In genomic region chr11:31643831-31644230, GRCh38 we compare ENCODE assay signal across 14 cellular contexts.
DNase-seq lines count a peak whose midpoint lies in the region; ATAC-seq, FAIRE-seq and TF ChIP-seq lines count a peak whose summit lies in the region.
"Had no signal": no experiment of that assay in that cellular context is flagged by ENCODE, and none has a peak within 500 bp of the region (broad histone marks: within the 10 kb centered on the region; RNA-seq: fewer than 3 reads in every experiment).

No MANE protein-coding gene starts in this region.

- WGBS in A549 (ENCODE audit: missing lambda C conversion rate) = 8% methylated on average over 1 of the region's 1 CpG

- no peaks in the 10 kb centered on the region for H3K9me3 Mint-ChIP-seq in natural killer cell
- no peaks in the 10 kb centered on the region for H3K9me3 Mint-ChIP-seq in activated CD8-positive, alpha-beta T cell treated with anti-CD3 and anti-CD28 coated beads for 36 hours
- H3K9me3 Mint-ChIP-seq: activated T-helper 17 cell treated with anti-CD3 and anti-CD28 coated beads, Interleukin-2, amount 50 U/mL, for 72 hours; type B pancreatic cell had no signal

- H3K27ac ChIP-seq in A549 = peak overlapping the region; percentile 28 to 30; a peak in 3 of 6 replicates

- CTCF ChIA-PET in A549 (lab: Yijun Ruan, JAX) = interaction anchor here (3.3 to 6.3 kb wide), 2 partner anchors 228 to 315 kb away, joined by 18 to 65 read pairs; no protein-coding TSS in a partner anchor
- CTCF ChIA-PET in activated CD8-positive, alpha-beta T cell treated with anti-CD3 and anti-CD28 coated beads for 36 hours (lab: Charles Lee) = no interaction called here

- H3K4me2 ChIP-seq in A549 = peak overlapping the region; percentile 48

- H3K4me1 Mint-ChIP-seq in natural killer cell = no peaks in the 10 kb centered on the region
- no peaks in the 10 kb centered on the region for H3K4me1 Mint-ChIP-seq in activated CD8-positive, alpha-beta T cell treated with anti-CD3 and anti-CD28 coated beads for 36 hours (ENCODE audit: low read depth)
- H3K4me1 Mint-ChIP-seq: activated T-helper 17 cell treated with anti-CD3 and anti-CD28 coated beads, Interleukin-2, amount 50 U/mL, for 72 hours had no signal

- no peak for TF ChIP-seq EP300 in A549 (IDR thresholded peaks at IDR 0.05)

- no peak overlapping the region for H3K4me3 Mint-ChIP-seq in natural killer cell
- no peak overlapping the region for H3K4me3 Mint-ChIP-seq in activated CD8-positive, alpha-beta T cell treated with anti-CD3 and anti-CD28 coated beads for 36 hours
- H3K4me3 Mint-ChIP-seq: activated T-helper 17 cell treated with anti-CD3 and anti-CD28 coated beads, Interleukin-2, amount 50 U/mL, for 72 hours; type B pancreatic cell had no signal

- POLR2A ChIA-PET in A549 (lab: Yijun Ruan, JAX) = interaction anchor here (1.3 kb wide), 1 partner anchor 447 kb away, joined by 3 read pairs; the partner anchor contains the start of gene RCN1
- POLR2A ChIA-PET in activated CD8-positive, alpha-beta T cell treated with anti-CD3 and anti-CD28 coated beads for 36 hours (lab: Charles Lee) = no interaction called here

- TF ChIP-seq POLR2A in A549 (IDR thresholded peaks at IDR 0.05; ENCODE audit: low read length) = no peak

- no peaks in the 10 kb centered on the region for H3K36me3 Mint-ChIP-seq in natural killer cell
- H3K36me3 Mint-ChIP-seq in activated CD8-positive, alpha-beta T cell treated with anti-CD3 and anti-CD28 coated beads for 36 hours (ENCODE audit: low read depth) = no peaks in the 10 kb centered on the region
- H3K36me3 Mint-ChIP-seq: type B pancreatic cell had no signal

- intact Hi-C loops in natural killer cell (cut with micrococcal nuclease) = no loop called here
- intact Hi-C loops in activated CD8-positive, alpha-beta T cell treated with anti-CD3 and anti-CD28 coated beads for 36 hours (cut with micrococcal nuclease) = no loop called here

- no peaks in the 10 kb centered on the region for H3K9me3 ChIP-seq in A549

- FAIRE-seq in A549 (lab: Jason Lieb, UNC) = no peak
- FAIRE-seq in RCC 7860 (lab: Jason Lieb, UNC) = peak; percentile 81
- FAIRE-seq: frontal cortex had no signal

- DNase-seq in A549 (ENCODE audit: low read depth in 1 of 2, low spot score in 1 of 2) (peak; percentile 0 to 46), HS-27A (ENCODE audit: low read depth) (peak; percentile 63), RCC 7860 (ENCODE audit: low spot score) (peak; percentile 41), fibroblast of gingiva (ENCODE audit: low read depth) (peak; percentile 26), natural killer cell (no peak), KG1 (lab: John Stamatoyannopoulos, UW) (no peak), 8988T (no peak)
- DNase-seq in activated CD8-positive, alpha-beta T cell treated with anti-CD3 and anti-CD28 coated beads for 36 hours = no peak
- DNase-seq: MV-4-11, NCI-H748 treated with DMSO at 0.1 percent for 48 hours had no signal

- H3K4me3 ChIP-seq in A549 = no peak overlapping the region

- peaks cover 40% of the 10 kb centered on the region for H3K4me1 ChIP-seq in A549

- TF ChIP-seq CTCF in A549 (IDR thresholded peaks at IDR 0.05) (no peak), natural killer cell (IDR thresholded peaks at IDR 0.05) (no peak)
- TF ChIP-seq CTCF in activated CD8-positive, alpha-beta T cell treated with anti-CD3 and anti-CD28 coated beads for 36 hours (IDR thresholded peaks at IDR 0.05) = no peak

- ATAC-seq in A549 = peak in 1 of 2 experiments; percentile 49; a peak in 1 of 6 replicates
- no peak for ATAC-seq in natural killer cell
- no peak for ATAC-seq in activated CD8-positive, alpha-beta T cell treated with anti-CD3 and anti-CD28 coated beads for 36 hours
- ATAC-seq: activated CD4-positive, CD25-positive, alpha-beta regulatory T cell treated with anti-CD3 and anti-CD28 coated beads, Interleukin-2, amount 50 U/mL, for 24 hours; activated T-helper 17 cell treated with anti-CD3 and anti-CD28 coated beads, Interleukin-2, amount 50 U/mL, for 72 hours had no signal

- TF ChIP-seq RAD21 in A549 (conservative IDR thresholded peaks at IDR 0.05 in 1 of 2, IDR thresholded peaks at IDR 0.05 in 1 of 2) = no peak

- no peak overlapping the region for H3K27ac Mint-ChIP-seq in natural killer cell
- no peak overlapping the region for H3K27ac Mint-ChIP-seq in activated CD8-positive, alpha-beta T cell treated with anti-CD3 and anti-CD28 coated beads for 36 hours
- H3K27ac Mint-ChIP-seq: activated T-helper 17 cell treated with anti-CD3 and anti-CD28 coated beads, Interleukin-2, amount 50 U/mL, for 72 hours; type B pancreatic cell had no signal

- no peaks in the 10 kb centered on the region for H3K27me3 Mint-ChIP-seq in natural killer cell (ENCODE audit: low read depth in 2 of 2)
- H3K27me3 Mint-ChIP-seq in activated CD8-positive, alpha-beta T cell treated with anti-CD3 and anti-CD28 coated beads for 36 hours = no peaks in the 10 kb centered on the region
- H3K27me3 Mint-ChIP-seq: activated T-helper 17 cell treated with anti-CD3 and anti-CD28 coated beads, Interleukin-2, amount 50 U/mL, for 72 hours; type B pancreatic cell had no signal

TF ChIP-seq in A549, 52 proteins besides CTCF, POLR2A, EP300 and RAD21:
- peak; percentile 60; the same call in 1 of the 2 replicates for TF ChIP-seq GATA3 (IDR thresholded peaks at IDR 0.05; ENCODE audit: borderline replicate concordance)
- TF ChIP-seq MAFK (IDR thresholded peaks at IDR 0.05; ENCODE audit: partially characterized antibody) = no peak
- TF ChIP-seq JUNB (IDR thresholded peaks at IDR 0.05) = peak; percentile 35
- TF ChIP-seq, protein P1, sequence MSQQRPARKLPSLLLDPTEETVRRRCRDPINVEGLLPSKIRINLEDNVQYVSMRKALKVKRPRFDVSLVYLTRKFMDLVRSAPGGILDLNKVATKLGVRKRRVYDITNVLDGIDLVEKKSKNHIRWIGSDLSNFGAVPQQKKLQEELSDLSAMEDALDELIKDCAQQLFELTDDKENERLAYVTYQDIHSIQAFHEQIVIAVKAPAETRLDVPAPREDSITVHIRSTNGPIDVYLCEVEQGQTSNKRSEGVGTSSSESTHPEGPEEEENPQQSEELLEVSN (IDR thresholded peaks at IDR 0.05; ENCODE audit: borderline replicate concordance, low read depth) = no peak
- 0 out of 4 replicates have a peak, but pooled peaks of 1 of the 2 experiments have one; percentile 41 for TF ChIP-seq CEBPB (IDR thresholded peaks at IDR 0.05)
- no peak for TF ChIP-seq FOSB (CRISPR knock-in tag; IDR thresholded peaks at IDR 0.05)
TF ChIP-seq in A549: peak in this region for 3.

Comparison
In these comparisons a context has a peak if more than half of its experiments do, and no peak if none do; other contexts are left out.
1. DNase-seq: peak in A549 (2 of 2), HS-27A (single experiment), RCC 7860 (single experiment) and fibroblast of gingiva (single experiment); none in natural killer cell (single experiment), KG1 (single experiment), 8988T (single experiment) and activated CD8-positive, alpha-beta T cell treated with anti-CD3 and anti-CD28 coated beads for 36 hours (single experiment).